Comparison of ENCODE assay signal across 1 cellular context in the genomic region with DNA sequence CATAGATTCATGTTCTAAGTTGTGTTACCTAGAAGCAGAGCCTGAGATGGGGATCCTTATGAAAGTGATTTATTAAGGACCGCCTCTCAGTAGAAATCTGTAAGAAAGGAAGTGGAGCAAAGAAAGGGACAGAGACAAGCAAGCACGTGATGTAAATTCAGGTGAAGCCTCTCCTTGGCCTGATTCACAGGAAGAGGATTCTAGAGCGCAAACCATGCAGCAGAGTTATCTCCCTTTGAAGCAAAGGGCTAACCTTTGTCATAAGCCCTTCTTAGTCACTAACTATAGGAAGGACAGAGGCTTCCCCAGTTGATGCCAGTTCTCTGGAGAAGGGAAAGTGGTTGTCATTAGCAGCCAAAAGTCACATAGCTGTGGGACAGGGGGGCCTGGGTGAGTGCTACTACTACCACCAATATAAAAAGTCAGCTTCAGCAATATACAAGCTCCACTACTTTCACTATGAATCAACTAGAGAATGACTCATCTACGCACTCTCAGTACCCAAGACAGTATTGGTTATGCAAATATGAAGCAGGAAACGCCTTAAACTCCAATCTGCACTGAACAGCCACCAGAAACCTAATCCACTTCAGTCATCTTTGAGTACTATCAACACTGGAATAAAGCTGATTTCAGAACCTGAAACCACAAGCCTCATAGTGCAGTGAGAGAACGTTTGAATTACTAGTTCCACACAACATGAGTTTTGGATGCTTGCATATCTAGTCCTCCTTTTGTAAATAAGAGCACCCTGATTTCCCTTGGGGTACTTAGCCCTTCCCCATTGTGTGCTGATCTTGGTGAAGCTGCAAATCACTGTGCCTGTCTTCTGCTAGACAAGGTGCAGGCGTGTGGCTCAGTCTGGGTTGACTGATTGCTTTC.
A peak's percentile ranks its signal among the peaks of the same experiment; 100 is the strongest.
TF ChIP-seq lines count a peak whose summit lies in the region.

No MANE protein-coding gene starts in this region.

TF ChIP-seq in K562, 482 proteins besides CTCF, POLR2A, EP300 and RAD21 (continued from another document and continues in another):
- TF ChIP-seq, protein P1, sequence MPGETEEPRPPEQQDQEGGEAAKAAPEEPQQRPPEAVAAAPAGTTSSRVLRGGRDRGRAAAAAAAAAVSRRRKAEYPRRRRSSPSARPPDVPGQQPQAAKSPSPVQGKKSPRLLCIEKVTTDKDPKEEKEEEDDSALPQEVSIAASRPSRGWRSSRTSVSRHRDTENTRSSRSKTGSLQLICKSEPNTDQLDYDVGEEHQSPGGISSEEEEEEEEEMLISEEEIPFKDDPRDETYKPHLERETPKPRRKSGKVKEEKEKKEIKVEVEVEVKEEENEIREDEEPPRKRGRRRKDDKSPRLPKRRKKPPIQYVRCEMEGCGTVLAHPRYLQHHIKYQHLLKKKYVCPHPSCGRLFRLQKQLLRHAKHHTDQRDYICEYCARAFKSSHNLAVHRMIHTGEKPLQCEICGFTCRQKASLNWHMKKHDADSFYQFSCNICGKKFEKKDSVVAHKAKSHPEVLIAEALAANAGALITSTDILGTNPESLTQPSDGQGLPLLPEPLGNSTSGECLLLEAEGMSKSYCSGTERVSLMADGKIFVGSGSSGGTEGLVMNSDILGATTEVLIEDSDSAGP (CRISPR knock-in tag; IDR thresholded peaks at IDR 0.05), result no peak
- TF ChIP-seq SREBF2 (CRISPR knock-in tag; IDR thresholded peaks at IDR 0.05), result no peak
- no peak for TF ChIP-seq ZNF12 (CRISPR knock-in tag; IDR thresholded peaks at IDR 0.05)
- TF ChIP-seq, protein P2, sequence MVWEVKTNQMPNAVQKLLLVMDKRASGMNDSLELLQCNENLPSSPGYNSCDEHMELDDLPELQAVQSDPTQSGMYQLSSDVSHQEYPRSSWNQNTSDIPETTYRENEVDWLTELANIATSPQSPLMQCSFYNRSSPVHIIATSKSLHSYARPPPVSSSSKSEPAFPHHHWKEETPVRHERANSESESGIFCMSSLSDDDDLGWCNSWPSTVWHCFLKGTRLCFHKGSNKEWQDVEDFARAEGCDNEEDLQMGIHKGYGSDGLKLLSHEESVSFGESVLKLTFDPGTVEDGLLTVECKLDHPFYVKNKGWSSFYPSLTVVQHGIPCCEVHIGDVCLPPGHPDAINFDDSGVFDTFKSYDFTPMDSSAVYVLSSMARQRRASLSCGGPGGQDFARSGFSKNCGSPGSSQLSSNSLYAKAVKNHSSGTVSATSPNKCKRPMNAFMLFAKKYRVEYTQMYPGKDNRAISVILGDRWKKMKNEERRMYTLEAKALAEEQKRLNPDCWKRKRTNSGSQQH (CRISPR knock-in tag; IDR thresholded peaks at IDR 0.05), result no peak
- no peak for TF ChIP-seq HMGN3 (IDR thresholded peaks at IDR 0.05; ENCODE audit: borderline replicate concordance, extremely low read depth, insufficient read length, low read depth, low read length)
- TF ChIP-seq YY1 (IDR thresholded peaks at IDR 0.05; ENCODE audit: borderline replicate concordance in 1 of 3, control insufficient read depth in 1 of 3, extremely low read depth in 1 of 3, insufficient read depth in 3 of 3, insufficient read length in 1 of 3, insufficient replicate concordance in 2 of 3, low read depth in 1 of 3, low read length in 2 of 3), result no peak
- TF ChIP-seq POLR3A (IDR thresholded peaks at IDR 0.05; ENCODE audit: borderline replicate concordance, extremely low read depth, insufficient read depth, insufficient read length), result no peak
- no peak for TF ChIP-seq TEAD2 (tag; IDR thresholded peaks at IDR 0.05)
- no peak for TF ChIP-seq COPS2 (conservative IDR thresholded peaks at IDR 0.05)
- no peak for TF ChIP-seq ZNF695 (CRISPR knock-in tag; IDR thresholded peaks at IDR 0.05)
- no peak for TF ChIP-seq CREB5 (CRISPR knock-in tag; IDR thresholded peaks at IDR 0.05)
- peak; percentile 93 for TF ChIP-seq TAL1 (IDR thresholded peaks at IDR 0.05)
- TF ChIP-seq ZNF589 (CRISPR knock-in tag; IDR thresholded peaks at IDR 0.05; ENCODE audit: low read depth), result peak; percentile 70; the same call in 1 of the 2 replicates
- TF ChIP-seq JUNB (CRISPR knock-in tag; conservative IDR thresholded peaks at IDR 0.05), result no peak
- TF ChIP-seq MEIS2 (IDR thresholded peaks at IDR 0.05; ENCODE audit: partially characterized antibody), result peak; percentile 84
- TF ChIP-seq HCFC1 (IDR thresholded peaks at IDR 0.05; ENCODE audit: low read depth, low read length), result no peak
- TF ChIP-seq BDP1 (IDR thresholded peaks at IDR 0.05; ENCODE audit: insufficient read depth, insufficient read length), result no peak
- TF ChIP-seq ATF4 (CRISPR knock-in tag; IDR thresholded peaks at IDR 0.05), result no peak
- TF ChIP-seq U2AF1 (optimal IDR thresholded peaks at IDR 0.05; ENCODE audit: low read depth, low read length), result no peak
- peak; percentile 88 for TF ChIP-seq MTA2 (IDR thresholded peaks at IDR 0.05; ENCODE audit: low read depth)
- TF ChIP-seq, protein P3, sequence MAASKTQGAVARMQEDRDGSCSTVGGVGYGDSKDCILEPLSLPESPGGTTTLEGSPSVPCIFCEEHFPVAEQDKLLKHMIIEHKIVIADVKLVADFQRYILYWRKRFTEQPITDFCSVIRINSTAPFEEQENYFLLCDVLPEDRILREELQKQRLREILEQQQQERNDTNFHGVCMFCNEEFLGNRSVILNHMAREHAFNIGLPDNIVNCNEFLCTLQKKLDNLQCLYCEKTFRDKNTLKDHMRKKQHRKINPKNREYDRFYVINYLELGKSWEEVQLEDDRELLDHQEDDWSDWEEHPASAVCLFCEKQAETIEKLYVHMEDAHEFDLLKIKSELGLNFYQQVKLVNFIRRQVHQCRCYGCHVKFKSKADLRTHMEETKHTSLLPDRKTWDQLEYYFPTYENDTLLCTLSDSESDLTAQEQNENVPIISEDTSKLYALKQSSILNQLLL (CRISPR knock-in tag; IDR thresholded peaks at IDR 0.05; ENCODE audit: borderline replicate concordance), result no peak
- TF ChIP-seq SRSF1 (IDR thresholded peaks at IDR 0.05; ENCODE audit: low read depth, low read length), result no peak
- peak; percentile 74 for TF ChIP-seq JUN (IDR thresholded peaks at IDR 0.05; ENCODE audit: borderline replicate concordance, low read depth, low read length)
- no peak for TF ChIP-seq JUN (CRISPR knock-in tag; IDR thresholded peaks at IDR 0.05; ENCODE audit: borderline replicate concordance)
- TF ChIP-seq SMAD2 (IDR thresholded peaks at IDR 0.05; ENCODE audit: low read depth, low read length), result no peak
- no peak for TF ChIP-seq POLR3G (IDR thresholded peaks at IDR 0.05; ENCODE audit: extremely low read depth, insufficient read length, insufficient replicate concordance)
- TF ChIP-seq SIRT6 (IDR thresholded peaks at IDR 0.05; ENCODE audit: low read depth, low read length), result no peak
- no peak for TF ChIP-seq ZNF431 (CRISPR knock-in tag; IDR thresholded peaks at IDR 0.05)
- no peak for TF ChIP-seq RBM39 (optimal IDR thresholded peaks at IDR 0.05; ENCODE audit: low read depth, low read length)
- TF ChIP-seq TARDBP (IDR thresholded peaks at IDR 0.05), result no peak
- TF ChIP-seq CBX1 (IDR thresholded peaks at IDR 0.05; ENCODE audit: low read depth), result no peak
- TF ChIP-seq RBM34 (IDR thresholded peaks at IDR 0.05; ENCODE audit: borderline replicate concordance, insufficient read depth, low read length), result no peak
- no peak; the same call in 1 of the 2 replicates for TF ChIP-seq ESRRA (IDR thresholded peaks at IDR 0.05; ENCODE audit: borderline replicate concordance, low read depth)
- no peak for TF ChIP-seq ZFPM2 (CRISPR knock-in tag; IDR thresholded peaks at IDR 0.05)
- TF ChIP-seq FOXA3 (CRISPR knock-in tag; conservative IDR thresholded peaks at IDR 0.05 in 1 of 2, IDR thresholded peaks at IDR 0.05 in 1 of 2), result no peak
- no peak for TF ChIP-seq SUPT5H (IDR thresholded peaks at IDR 0.05)
- no peak for TF ChIP-seq ZNF121 (CRISPR knock-in tag; conservative IDR thresholded peaks at IDR 0.05)
- TF ChIP-seq, protein P4, sequence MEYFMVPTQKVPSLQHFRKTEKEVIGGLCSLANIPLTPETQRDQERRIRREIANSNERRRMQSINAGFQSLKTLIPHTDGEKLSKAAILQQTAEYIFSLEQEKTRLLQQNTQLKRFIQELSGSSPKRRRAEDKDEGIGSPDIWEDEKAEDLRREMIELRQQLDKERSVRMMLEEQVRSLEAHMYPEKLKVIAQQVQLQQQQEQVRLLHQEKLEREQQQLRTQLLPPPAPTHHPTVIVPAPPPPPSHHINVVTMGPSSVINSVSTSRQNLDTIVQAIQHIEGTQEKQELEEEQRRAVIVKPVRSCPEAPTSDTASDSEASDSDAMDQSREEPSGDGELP (CRISPR knock-in tag; IDR thresholded peaks at IDR 0.05; ENCODE audit: borderline replicate concordance), result no peak
- TF ChIP-seq ZFP1 (CRISPR knock-in tag; IDR thresholded peaks at IDR 0.05), result no peak
- TF ChIP-seq ZNF124 (CRISPR knock-in tag; IDR thresholded peaks at IDR 0.05), result no peak
- no peak for TF ChIP-seq SRSF3 (IDR thresholded peaks at IDR 0.05; ENCODE audit: insufficient read depth, low read length)
- TF ChIP-seq ETV6 (IDR thresholded peaks at IDR 0.05; ENCODE audit: borderline replicate concordance in 1 of 2, low read depth in 2 of 2, low read length in 1 of 2), result no peak
- TF ChIP-seq ETV6 (CRISPR knock-in tag; IDR thresholded peaks at IDR 0.05; ENCODE audit: borderline replicate concordance), result no peak
- TF ChIP-seq SREBF1 (IDR thresholded peaks at IDR 0.05; ENCODE audit: borderline replicate concordance, low read depth, low read length), result no peak
- no peak for TF ChIP-seq XRCC4 (IDR thresholded peaks at IDR 0.05; ENCODE audit: extremely low read depth, insufficient read depth, insufficient read length)
- TF ChIP-seq PTBP1 (IDR thresholded peaks at IDR 0.05; ENCODE audit: low read depth, low read length), result no peak
- TF ChIP-seq RFX7 (CRISPR knock-in tag; IDR thresholded peaks at IDR 0.05), result no peak
- no peak for TF ChIP-seq ZNF780A (CRISPR knock-in tag; IDR thresholded peaks at IDR 0.05)
- TF ChIP-seq TSC22D4 (tag; IDR thresholded peaks at IDR 0.05), result no peak
- no peak for TF ChIP-seq ELF4 (CRISPR knock-in tag; IDR thresholded peaks at IDR 0.05)
- TF ChIP-seq, protein P5, sequence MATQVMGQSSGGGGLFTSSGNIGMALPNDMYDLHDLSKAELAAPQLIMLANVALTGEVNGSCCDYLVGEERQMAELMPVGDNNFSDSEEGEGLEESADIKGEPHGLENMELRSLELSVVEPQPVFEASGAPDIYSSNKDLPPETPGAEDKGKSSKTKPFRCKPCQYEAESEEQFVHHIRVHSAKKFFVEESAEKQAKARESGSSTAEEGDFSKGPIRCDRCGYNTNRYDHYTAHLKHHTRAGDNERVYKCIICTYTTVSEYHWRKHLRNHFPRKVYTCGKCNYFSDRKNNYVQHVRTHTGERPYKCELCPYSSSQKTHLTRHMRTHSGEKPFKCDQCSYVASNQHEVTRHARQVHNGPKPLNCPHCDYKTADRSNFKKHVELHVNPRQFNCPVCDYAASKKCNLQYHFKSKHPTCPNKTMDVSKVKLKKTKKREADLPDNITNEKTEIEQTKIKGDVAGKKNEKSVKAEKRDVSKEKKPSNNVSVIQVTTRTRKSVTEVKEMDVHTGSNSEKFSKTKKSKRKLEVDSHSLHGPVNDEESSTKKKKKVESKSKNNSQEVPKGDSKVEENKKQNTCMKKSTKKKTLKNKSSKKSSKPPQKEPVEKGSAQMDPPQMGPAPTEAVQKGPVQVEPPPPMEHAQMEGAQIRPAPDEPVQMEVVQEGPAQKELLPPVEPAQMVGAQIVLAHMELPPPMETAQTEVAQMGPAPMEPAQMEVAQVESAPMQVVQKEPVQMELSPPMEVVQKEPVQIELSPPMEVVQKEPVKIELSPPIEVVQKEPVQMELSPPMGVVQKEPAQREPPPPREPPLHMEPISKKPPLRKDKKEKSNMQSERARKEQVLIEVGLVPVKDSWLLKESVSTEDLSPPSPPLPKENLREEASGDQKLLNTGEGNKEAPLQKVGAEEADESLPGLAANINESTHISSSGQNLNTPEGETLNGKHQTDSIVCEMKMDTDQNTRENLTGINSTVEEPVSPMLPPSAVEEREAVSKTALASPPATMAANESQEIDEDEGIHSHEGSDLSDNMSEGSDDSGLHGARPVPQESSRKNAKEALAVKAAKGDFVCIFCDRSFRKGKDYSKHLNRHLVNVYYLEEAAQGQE (CRISPR knock-in tag; IDR thresholded peaks at IDR 0.05; ENCODE audit: low read depth), result no peak
- TF ChIP-seq TBL1XR1 (IDR thresholded peaks at IDR 0.05; ENCODE audit: low read length in 2 of 2), result peak in 1 of 2 experiments; percentile 77; a peak in 2 of 4 replicates
- TF ChIP-seq, protein P6, sequence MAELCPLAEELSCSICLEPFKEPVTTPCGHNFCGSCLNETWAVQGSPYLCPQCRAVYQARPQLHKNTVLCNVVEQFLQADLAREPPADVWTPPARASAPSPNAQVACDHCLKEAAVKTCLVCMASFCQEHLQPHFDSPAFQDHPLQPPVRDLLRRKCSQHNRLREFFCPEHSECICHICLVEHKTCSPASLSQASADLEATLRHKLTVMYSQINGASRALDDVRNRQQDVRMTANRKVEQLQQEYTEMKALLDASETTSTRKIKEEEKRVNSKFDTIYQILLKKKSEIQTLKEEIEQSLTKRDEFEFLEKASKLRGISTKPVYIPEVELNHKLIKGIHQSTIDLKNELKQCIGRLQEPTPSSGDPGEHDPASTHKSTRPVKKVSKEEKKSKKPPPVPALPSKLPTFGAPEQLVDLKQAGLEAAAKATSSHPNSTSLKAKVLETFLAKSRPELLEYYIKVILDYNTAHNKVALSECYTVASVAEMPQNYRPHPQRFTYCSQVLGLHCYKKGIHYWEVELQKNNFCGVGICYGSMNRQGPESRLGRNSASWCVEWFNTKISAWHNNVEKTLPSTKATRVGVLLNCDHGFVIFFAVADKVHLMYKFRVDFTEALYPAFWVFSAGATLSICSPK (IDR thresholded peaks at IDR 0.05; ENCODE audit: borderline replicate concordance), result no peak
- no peak for TF ChIP-seq FOXJ3 (CRISPR knock-in tag; IDR thresholded peaks at IDR 0.05)
- no peak for TF ChIP-seq RBM14 (IDR thresholded peaks at IDR 0.05; ENCODE audit: borderline replicate concordance, insufficient read depth, low read depth, low read length)
- no peak for TF ChIP-seq KDM5B (IDR thresholded peaks at IDR 0.05; ENCODE audit: insufficient replicate concordance, low read depth, low read length)
- TF ChIP-seq ATF7 (IDR thresholded peaks at IDR 0.05), result no peak; the same call in 1 of the 2 replicates
- no peak for TF ChIP-seq ZNF583 (CRISPR knock-in tag; IDR thresholded peaks at IDR 0.05)
- no peak for TF ChIP-seq GATAD2A (IDR thresholded peaks at IDR 0.05)
